1 cellular context compared by ENCODE assay signal in genomic region chr9:124852829-124853531, GRCh38.
TF ChIP-seq lines count a peak whose summit lies in the region.

Gene WDR38 (plus strand): TSS chr9:124853460. CDS start chr9:124853532, 72 bp downstream.

TF ChIP-seq in K562, 482 proteins besides CTCF, POLR2A, EP300 and RAD21 (continued from another document and continues in another):
- TF ChIP-seq E4F1 (CRISPR knock-in tag; IDR thresholded peaks at IDR 0.05; ENCODE audit: borderline replicate concordance): no peak
- no peak for TF ChIP-seq ZNF780A (CRISPR knock-in tag; IDR thresholded peaks at IDR 0.05)
- TF ChIP-seq SAFB (IDR thresholded peaks at IDR 0.05; ENCODE audit: borderline replicate concordance, low read depth, low read length): peak; percentile 68; the same call in 1 of the 2 replicates
- no peak for TF ChIP-seq ZNF277 (CRISPR knock-in tag; IDR thresholded peaks at IDR 0.05; ENCODE audit: borderline replicate concordance)
- TF ChIP-seq ZNF41 (CRISPR knock-in tag; conservative IDR thresholded peaks at IDR 0.05): no peak
- TF ChIP-seq PHF20 (IDR thresholded peaks at IDR 0.05; ENCODE audit: partially characterized antibody): no peak
- TF ChIP-seq ZNF717 (CRISPR knock-in tag; IDR thresholded peaks at IDR 0.05): no peak
- TF ChIP-seq ZNF395 (CRISPR knock-in tag; IDR thresholded peaks at IDR 0.05): no peak
- TF ChIP-seq STAT5A (IDR thresholded peaks at IDR 0.05; ENCODE audit: borderline replicate concordance, low read length): no peak
- TF ChIP-seq, protein P1, sequence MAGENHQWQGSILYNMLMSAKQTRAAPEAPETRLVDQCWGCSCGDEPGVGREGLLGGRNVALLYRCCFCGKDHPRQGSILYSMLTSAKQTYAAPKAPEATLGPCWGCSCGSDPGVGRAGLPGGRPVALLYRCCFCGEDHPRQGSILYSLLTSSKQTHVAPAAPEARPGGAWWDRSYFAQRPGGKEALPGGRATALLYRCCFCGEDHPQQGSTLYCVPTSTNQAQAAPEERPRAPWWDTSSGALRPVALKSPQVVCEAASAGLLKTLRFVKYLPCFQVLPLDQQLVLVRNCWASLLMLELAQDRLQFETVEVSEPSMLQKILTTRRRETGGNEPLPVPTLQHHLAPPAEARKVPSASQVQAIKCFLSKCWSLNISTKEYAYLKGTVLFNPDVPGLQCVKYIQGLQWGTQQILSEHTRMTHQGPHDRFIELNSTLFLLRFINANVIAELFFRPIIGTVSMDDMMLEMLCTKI (IDR thresholded peaks at IDR 0.05; ENCODE audit: partially characterized antibody): no peak
- TF ChIP-seq ZNF589 (CRISPR knock-in tag; IDR thresholded peaks at IDR 0.05; ENCODE audit: low read depth): no peak
- TF ChIP-seq, protein P2, sequence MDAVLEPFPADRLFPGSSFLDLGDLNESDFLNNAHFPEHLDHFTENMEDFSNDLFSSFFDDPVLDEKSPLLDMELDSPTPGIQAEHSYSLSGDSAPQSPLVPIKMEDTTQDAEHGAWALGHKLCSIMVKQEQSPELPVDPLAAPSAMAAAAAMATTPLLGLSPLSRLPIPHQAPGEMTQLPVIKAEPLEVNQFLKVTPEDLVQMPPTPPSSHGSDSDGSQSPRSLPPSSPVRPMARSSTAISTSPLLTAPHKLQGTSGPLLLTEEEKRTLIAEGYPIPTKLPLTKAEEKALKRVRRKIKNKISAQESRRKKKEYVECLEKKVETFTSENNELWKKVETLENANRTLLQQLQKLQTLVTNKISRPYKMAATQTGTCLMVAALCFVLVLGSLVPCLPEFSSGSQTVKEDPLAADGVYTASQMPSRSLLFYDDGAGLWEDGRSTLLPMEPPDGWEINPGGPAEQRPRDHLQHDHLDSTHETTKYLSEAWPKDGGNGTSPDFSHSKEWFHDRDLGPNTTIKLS (IDR thresholded peaks at IDR 0.05; ENCODE audit: borderline replicate concordance, low read depth): peak; percentile 10; the same call in 1 of the 2 replicates
- no peak for TF ChIP-seq ZNF212 (CRISPR knock-in tag; IDR thresholded peaks at IDR 0.05)
- no peak for TF ChIP-seq CBFA2T3 (IDR thresholded peaks at IDR 0.05)
- TF ChIP-seq NFE2L1 (tag; IDR thresholded peaks at IDR 0.05; ENCODE audit: borderline replicate concordance, low read depth): no peak
- no peak for TF ChIP-seq MECOM (CRISPR knock-in tag; IDR thresholded peaks at IDR 0.05)
- TF ChIP-seq ZNF165 (CRISPR knock-in tag; IDR thresholded peaks at IDR 0.05; ENCODE audit: borderline replicate concordance): no peak
- no peak for TF ChIP-seq ELF4 (CRISPR knock-in tag; IDR thresholded peaks at IDR 0.05)
- no peak for TF ChIP-seq KHSRP (IDR thresholded peaks at IDR 0.05)
- TF ChIP-seq CREB1 (IDR thresholded peaks at IDR 0.05): no peak
- TF ChIP-seq CREB1 (CRISPR knock-in tag; IDR thresholded peaks at IDR 0.05): peak; percentile 79
- TF ChIP-seq SAP30 (IDR thresholded peaks at IDR 0.05; ENCODE audit: borderline replicate concordance, insufficient read depth, low read depth, low read length, poor library complexity, severe bottlenecking): no peak
- TF ChIP-seq THRAP3 (IDR thresholded peaks at IDR 0.05; ENCODE audit: borderline replicate concordance): no peak
- TF ChIP-seq, protein P3, sequence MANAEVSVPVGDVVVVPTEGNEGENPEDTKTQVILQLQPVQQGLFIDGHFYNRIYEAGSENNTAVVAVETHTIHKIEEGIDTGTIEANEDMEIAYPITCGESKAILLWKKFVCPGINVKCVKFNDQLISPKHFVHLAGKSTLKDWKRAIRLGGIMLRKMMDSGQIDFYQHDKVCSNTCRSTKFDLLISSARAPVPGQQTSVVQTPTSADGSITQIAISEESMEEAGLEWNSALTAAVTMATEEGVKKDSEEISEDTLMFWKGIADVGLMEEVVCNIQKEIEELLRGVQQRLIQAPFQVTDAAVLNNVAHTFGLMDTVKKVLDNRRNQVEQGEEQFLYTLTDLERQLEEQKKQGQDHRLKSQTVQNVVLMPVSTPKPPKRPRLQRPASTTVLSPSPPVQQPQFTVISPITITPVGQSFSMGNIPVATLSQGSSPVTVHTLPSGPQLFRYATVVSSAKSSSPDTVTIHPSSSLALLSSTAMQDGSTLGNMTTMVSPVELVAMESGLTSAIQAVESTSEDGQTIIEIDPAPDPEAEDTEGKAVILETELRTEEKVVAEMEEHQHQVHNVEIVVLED (CRISPR knock-in tag; IDR thresholded peaks at IDR 0.05): no peak
- TF ChIP-seq ZFX (CRISPR knock-in tag; IDR thresholded peaks at IDR 0.05): peak; percentile 77
- no peak for TF ChIP-seq ZNF436 (CRISPR knock-in tag; IDR thresholded peaks at IDR 0.05)
- no peak for TF ChIP-seq KLF13 (tag; IDR thresholded peaks at IDR 0.05; ENCODE audit: borderline replicate concordance, low read depth)
- TF ChIP-seq KAT2B (IDR thresholded peaks at IDR 0.05; ENCODE audit: low read depth, low read length): no peak
- TF ChIP-seq GTF3C2 (IDR thresholded peaks at IDR 0.05; ENCODE audit: borderline replicate concordance, extremely low read depth, insufficient read length): no peak
- peak; percentile 71; the same call in 1 of the 2 replicates for TF ChIP-seq ATF7 (IDR thresholded peaks at IDR 0.05)
- TF ChIP-seq ELF1 (tag; IDR thresholded peaks at IDR 0.05): 0 out of 2 replicates have a peak, but pooled peaks have one; percentile 30
- TF ChIP-seq, protein P4, sequence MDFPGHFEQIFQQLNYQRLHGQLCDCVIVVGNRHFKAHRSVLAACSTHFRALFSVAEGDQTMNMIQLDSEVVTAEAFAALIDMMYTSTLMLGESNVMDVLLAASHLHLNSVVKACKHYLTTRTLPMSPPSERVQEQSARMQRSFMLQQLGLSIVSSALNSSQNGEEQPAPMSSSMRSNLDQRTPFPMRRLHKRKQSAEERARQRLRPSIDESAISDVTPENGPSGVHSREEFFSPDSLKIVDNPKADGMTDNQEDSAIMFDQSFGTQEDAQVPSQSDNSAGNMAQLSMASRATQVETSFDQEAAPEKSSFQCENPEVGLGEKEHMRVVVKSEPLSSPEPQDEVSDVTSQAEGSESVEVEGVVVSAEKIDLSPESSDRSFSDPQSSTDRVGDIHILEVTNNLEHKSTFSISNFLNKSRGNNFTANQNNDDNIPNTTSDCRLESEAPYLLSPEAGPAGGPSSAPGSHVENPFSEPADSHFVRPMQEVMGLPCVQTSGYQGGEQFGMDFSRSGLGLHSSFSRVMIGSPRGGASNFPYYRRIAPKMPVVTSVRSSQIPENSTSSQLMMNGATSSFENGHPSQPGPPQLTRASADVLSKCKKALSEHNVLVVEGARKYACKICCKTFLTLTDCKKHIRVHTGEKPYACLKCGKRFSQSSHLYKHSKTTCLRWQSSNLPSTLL (IDR thresholded peaks at IDR 0.05): no peak
- TF ChIP-seq CGGBP1 (CRISPR knock-in tag; IDR thresholded peaks at IDR 0.05): no peak
- no peak for TF ChIP-seq ZNF551 (CRISPR knock-in tag; IDR thresholded peaks at IDR 0.05)
- no peak for TF ChIP-seq HDAC3 (IDR thresholded peaks at IDR 0.05; ENCODE audit: borderline replicate concordance, partially characterized antibody)
- no peak for TF ChIP-seq ZSCAN32 (CRISPR knock-in tag; IDR thresholded peaks at IDR 0.05)
- TF ChIP-seq SETDB1 (IDR thresholded peaks at IDR 0.05; ENCODE audit: low read length): no peak
- no peak for TF ChIP-seq PHF21A (IDR thresholded peaks at IDR 0.05; ENCODE audit: borderline replicate concordance, low read depth)
- TF ChIP-seq, protein P5, sequence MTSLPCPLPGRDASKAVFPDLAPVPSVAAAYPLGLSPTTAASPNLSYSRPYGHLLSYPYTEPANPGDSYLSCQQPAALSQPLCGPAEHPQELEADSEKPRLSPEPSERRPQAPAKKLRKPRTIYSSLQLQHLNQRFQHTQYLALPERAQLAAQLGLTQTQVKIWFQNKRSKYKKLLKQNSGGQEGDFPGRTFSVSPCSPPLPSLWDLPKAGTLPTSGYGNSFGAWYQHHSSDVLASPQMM (CRISPR knock-in tag; IDR thresholded peaks at IDR 0.05): no peak
- TF ChIP-seq ELK3 (CRISPR knock-in tag; IDR thresholded peaks at IDR 0.05): no peak
- 0 out of 2 replicates have a peak, but pooled peaks have one; percentile 63 for TF ChIP-seq ZBTB9 (CRISPR knock-in tag; IDR thresholded peaks at IDR 0.05)
- TF ChIP-seq E2F1 (CRISPR knock-in tag; IDR thresholded peaks at IDR 0.05): no peak
